Comparison of ENCODE assay signal across 9 cellular contexts in genomic region chr3:193884652-193885051, GRCh38.
"Had no signal": no experiment of that assay in that cellular context is flagged by ENCODE, and none has a peak within 500 bp of the region (broad histone marks: within the 10 kb centered on the region; RNA-seq: fewer than 3 reads in every experiment).

No MANE protein-coding gene starts in this region.

- H3K4me3 ChIP-seq: cardiac muscle cell, ovary, SJSA1 had no signal

- H3K27ac ChIP-seq: cardiac muscle cell, ovary, SJSA1, VCaP had no signal

- H3K9me3 ChIP-seq: ovary, SJSA1 had no signal

- DNase-seq: activated CD8-positive, alpha-beta T cell treated with anti-CD3 and anti-CD28 coated beads for 36 hours; activated naive CD4-positive, alpha-beta T cell treated with Interleukin-2 at 50 U/mL for 16 hours; ovary; stimulated activated CD4-positive, alpha-beta T cell treated with anti-CD3 and anti-CD28 coated beads, Interleukin-15, amount 100 ng/mL, for 24 hours; stimulated activated CD4-positive, alpha-beta T cell treated with anti-CD3 and anti-CD28 coated beads, Interleukin-4, amount 100 ng/mL, for 24 hours; T-helper 9 cell had no signal

- H3K36me3 ChIP-seq: cardiac muscle cell, ovary, SJSA1 had no signal

- H3K27me3 ChIP-seq: cardiac muscle cell, ovary, SJSA1 had no signal

- ATAC-seq: activated CD8-positive, alpha-beta T cell treated with anti-CD3 and anti-CD28 coated beads for 36 hours had no signal
